ENCODE assay signal across 7 cellular contexts in genomic region chr18:31942999-31943894, GRCh38. TPM values are rescaled to one million over a fixed set of nuclear protein-coding genes. Genes with fewer than 3 reads are reported as not detected.
DNase-seq lines count a peak whose midpoint lies in the region; ATAC-seq, FAIRE-seq and TF ChIP-seq lines count a peak whose summit lies in the region.

Gene TRAPPC8, minus strand, starts transcription at chr18:31943128. Its CDS starts 364 bp downstream, at chr18:31942764.

- peak; percentile 96 to 97 for DNase-seq in NCI-H1930 (lab: John Stamatoyannopoulos, UW)
- peak; percentile 90 for DNase-seq in T-helper 2 cell treated with Interferon-gamma antibody and Interleukin-4, amounts not matched to agents 5 μg/mL and 100 μg/mL, for 36 hours (ENCODE audit: low spot score)
- peak; percentile 97 for DNase-seq in astrocyte (ENCODE audit: low read depth)
- peak; percentile 97 for DNase-seq in hepatic stellate cell (ENCODE audit: low spot score)
- peak; percentile 96 for DNase-seq in renal cortical epithelial cell (ENCODE audit: low read depth)

- H3K4me1 ChIP-seq in astrocyte (ENCODE audit: insufficient read depth, low read length): peaks cover 11% of the 10 kb centered on the region

- peak within 1 kb of the TSS; percentile 94 for H3K4me3 ChIP-seq in astrocyte (ENCODE audit: insufficient read depth, low read depth, low read length)

- H3K9ac ChIP-seq in astrocyte (ENCODE audit: low read length): peak within 1 kb of the TSS; percentile 97

- no peaks in the 10 kb centered on the region for H3K36me3 ChIP-seq in astrocyte (ENCODE audit: insufficient read depth, low read length)

- no peak for FAIRE-seq in astrocyte (lab: Jason Lieb, UNC)

- H3K27ac Mint-ChIP-seq in T-helper 2 cell treated with Interferon-gamma antibody and Interleukin-4, amounts not matched to agents 5 μg/mL and 100 μg/mL, for 36 hours: peak within 1 kb of the TSS; percentile 98
- H3K27ac Mint-ChIP-seq in astrocyte (ENCODE audit: unreplicated experiment): peak within 1 kb of the TSS; percentile 100

- H3K4me1 Mint-ChIP-seq in T-helper 2 cell treated with Interferon-gamma antibody and Interleukin-4, amounts not matched to agents 5 μg/mL and 100 μg/mL, for 36 hours (ENCODE audit: low read depth): peaks cover 36% of the 10 kb centered on the region
- peaks cover 6% of the 10 kb centered on the region for H3K4me1 Mint-ChIP-seq in astrocyte (ENCODE audit: low read depth, unreplicated experiment)

- H3K79me2 ChIP-seq in astrocyte (ENCODE audit: insufficient read depth, low read length): peaks cover 44% of the 10 kb centered on the region

- ATAC-seq in GM18502 (IDR thresholded peaks at IDR 0.05; ENCODE audit: poor library complexity, unreplicated experiment): peak; percentile 84
- peak; percentile 83 for ATAC-seq in HG02970 (IDR thresholded peaks at IDR 0.05; ENCODE audit: low FRiP score, unreplicated experiment)

- peaks cover 30% of the 10 kb centered on the region for H4K20me1 ChIP-seq in astrocyte (ENCODE audit: insufficient read depth, low read length)

- H3K9me3 Mint-ChIP-seq in T-helper 2 cell treated with Interferon-gamma antibody and Interleukin-4, amounts not matched to agents 5 μg/mL and 100 μg/mL, for 36 hours: no peaks in the 10 kb centered on the region
- H3K9me3 Mint-ChIP-seq in astrocyte (ENCODE audit: unreplicated experiment): no peaks in the 10 kb centered on the region

- peak within 1 kb of the TSS; percentile 95 for H3K27ac ChIP-seq in astrocyte (ENCODE audit: low read depth, low read length)

- H3K9me3 ChIP-seq in astrocyte (ENCODE audit: insufficient read depth, low read depth, low read length): no peaks in the 10 kb centered on the region

- peaks cover 10% of the 10 kb centered on the region for H3K36me3 Mint-ChIP-seq in T-helper 2 cell treated with Interferon-gamma antibody and Interleukin-4, amounts not matched to agents 5 μg/mL and 100 μg/mL, for 36 hours (ENCODE audit: low read depth)
- no peaks in the 10 kb centered on the region for H3K36me3 Mint-ChIP-seq in astrocyte (ENCODE audit: low read depth, unreplicated experiment)

- no peak for TF ChIP-seq CTCF in astrocyte (IDR thresholded peaks at IDR 0.05; ENCODE audit: insufficient read depth, low read depth, low read length)

- peak within 1 kb of the TSS; percentile 100 for H3K4me3 Mint-ChIP-seq in T-helper 2 cell treated with Interferon-gamma antibody and Interleukin-4, amounts not matched to agents 5 μg/mL and 100 μg/mL, for 36 hours
- H3K4me3 Mint-ChIP-seq in astrocyte (ENCODE audit: unreplicated experiment): peak within 1 kb of the TSS; percentile 100

- H3K4me2 ChIP-seq in astrocyte (ENCODE audit: low read length): peak within 1 kb of the TSS; percentile 97

- no peaks in the 10 kb centered on the region for H3K27me3 ChIP-seq in astrocyte (ENCODE audit: insufficient read depth, low read length)

- peak within 1 kb of the TSS; percentile 98 for H2AFZ ChIP-seq in astrocyte (ENCODE audit: low read depth, low read length)

- H3K27me3 Mint-ChIP-seq in T-helper 2 cell treated with Interferon-gamma antibody and Interleukin-4, amounts not matched to agents 5 μg/mL and 100 μg/mL, for 36 hours (ENCODE audit: low read depth): no peaks in the 10 kb centered on the region
- H3K27me3 Mint-ChIP-seq in astrocyte (ENCODE audit: low read depth, unreplicated experiment): no peaks in the 10 kb centered on the region

RNA-seq across cellular contexts. Expression of gene TRAPPC8, which starts in this region (rescaled TPM):
- total RNA-seq in astrocyte: 27.1 and 31.5 TPM in 2 replicates
- 53.3 and 75.6 TPM in 2 replicates for total RNA-seq in renal cortical epithelial cell

Comparison
In these comparisons a context has a peak if more than half of its experiments do, and no peak if none do; other contexts are left out.
1. Peak in every context shown above with its lines: DNase-seq, ATAC-seq, H3K4me3 ChIP-seq and H3K27ac ChIP-seq.